In the genomic region with DNA sequence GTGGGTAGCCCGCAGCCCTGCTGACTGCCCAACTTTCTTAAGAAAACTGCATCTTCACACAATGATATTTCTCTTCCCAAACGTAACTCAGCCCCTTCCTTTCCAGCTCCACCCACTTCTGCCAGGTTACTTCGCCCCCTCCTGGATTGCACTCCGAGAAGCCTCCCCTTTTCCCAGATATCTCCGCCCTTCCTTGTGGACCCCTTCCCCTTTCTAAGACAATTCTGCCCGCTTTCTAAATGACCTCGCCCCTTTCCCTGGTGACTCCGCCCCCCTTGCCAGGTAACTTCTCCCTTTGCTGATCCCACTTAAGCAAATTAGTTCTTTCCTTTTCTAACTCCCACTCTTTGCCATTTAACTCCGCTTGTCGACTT, we compare ENCODE assay signal across 9 cellular contexts. TPM values are rescaled to one million over a fixed set of nuclear protein-coding genes. Genes with fewer than 3 reads are reported as not detected.
DNase-seq lines count a peak whose midpoint lies in the region; ATAC-seq and TF ChIP-seq lines count a peak whose summit lies in the region.
"Had no signal": no experiment of that assay in that cellular context is flagged by ENCODE, and none has a peak within 500 bp of the region (broad histone marks: within the 10 kb centered on the region; RNA-seq: fewer than 3 reads in every experiment).

No MANE protein-coding gene starts in this region.

- H3K4me3 Mint-ChIP-seq in CD14-positive monocyte (peak overlapping the region; percentile 89 to 97), type B pancreatic cell (peak overlapping the region; percentile 98)
- H3K4me3 Mint-ChIP-seq in activated naive CD8-positive, alpha-beta T cell treated with anti-CD3 and anti-CD28 coated beads, Interleukin-2, amount 10 ng/mL, durations not matched to agents 7 days and 5 days: peak overlapping the region; percentile 97

- peaks cover 22 to 25% (median 23%) of the 10 kb centered on the region in 3 donors for H3K27me3 Mint-ChIP-seq in CD14-positive monocyte (ENCODE audit: low read depth in 3 of 3)
- H3K27me3 Mint-ChIP-seq in activated naive CD8-positive, alpha-beta T cell treated with anti-CD3 and anti-CD28 coated beads, Interleukin-2, amount 10 ng/mL, durations not matched to agents 7 days and 5 days: peaks cover 16% of the 10 kb centered on the region
- H3K27me3 Mint-ChIP-seq in type B pancreatic cell: peaks cover 12% of the 10 kb centered on the region

- peaks cover 2 to 20% of the 10 kb centered on the region in 2 donors for H3K4me1 ChIP-seq in left lung

- DNase-seq in CD14-positive monocyte (ENCODE audit: low spot score) (no peak), H7 (peak; percentile 90), left lung (no peak), type B pancreatic cell (ENCODE audit: extremely low spot score, unreplicated experiment) (no peak), LoVo (ENCODE audit: low spot score) (no peak), activated gamma-delta T cell (lab: John Stamatoyannopoulos, UW) (no peak)
- no peak for DNase-seq in activated naive CD8-positive, alpha-beta T cell treated with anti-CD3 and anti-CD28 coated beads, Interleukin-2, amount 10 ng/mL, durations not matched to agents 7 days and 5 days

- H3K27ac Mint-ChIP-seq in CD14-positive monocyte (peak overlapping the region; percentile 78 to 96 (median 90)), type B pancreatic cell (peak overlapping the region; percentile 96)
- H3K27ac Mint-ChIP-seq in activated naive CD8-positive, alpha-beta T cell treated with anti-CD3 and anti-CD28 coated beads, Interleukin-2, amount 10 ng/mL, durations not matched to agents 7 days and 5 days: peak overlapping the region; percentile 83

- H3K36me3 Mint-ChIP-seq in CD14-positive monocyte: peaks cover 3 to 6% of the 10 kb centered on the region in 2 donors
- H3K36me3 Mint-ChIP-seq in activated naive CD8-positive, alpha-beta T cell treated with anti-CD3 and anti-CD28 coated beads, Interleukin-2, amount 10 ng/mL, durations not matched to agents 7 days and 5 days: no peaks in the 10 kb centered on the region
- no peaks in the 10 kb centered on the region for H3K36me3 Mint-ChIP-seq in type B pancreatic cell

- H3K4me3 ChIP-seq in H7 (ENCODE audit: insufficient read depth, low read depth, low read length): peak overlapping the region; percentile 79
- H3K4me3 ChIP-seq in left lung: peak overlapping the region; percentile 62 to 75

- H3K36me3 ChIP-seq in H7 (replicated peaks; ENCODE audit: control insufficient read depth, insufficient read depth, low read length) (no peaks in the 10 kb centered on the region; the same call in 1 of the 2 replicates), left lung (no peaks in the 10 kb centered on the region)

- H3K9me3 ChIP-seq in left lung: no peaks in the 10 kb centered on the region

- peak; percentile 3 for ATAC-seq in activated naive CD8-positive, alpha-beta T cell treated with anti-CD3 and anti-CD28 coated beads, Interleukin-2, amount 10 ng/mL, durations not matched to agents 7 days and 5 days (ENCODE audit: low read depth)
- ATAC-seq in left lung (no peak), HG03432 (IDR thresholded peaks at IDR 0.05; ENCODE audit: unreplicated experiment) (no peak)

- H3K27me3 ChIP-seq in H7 (ENCODE audit: control insufficient read depth, insufficient read depth, low read length) (peaks cover 9% of the 10 kb centered on the region), left lung (peaks cover 0 to 14% of the 10 kb centered on the region in 2 donors)

- H3K9me3 Mint-ChIP-seq in CD14-positive monocyte: peaks cover 0 to 4% (median 0%) of the 10 kb centered on the region in 7 donors
- H3K9me3 Mint-ChIP-seq in activated naive CD8-positive, alpha-beta T cell treated with anti-CD3 and anti-CD28 coated beads, Interleukin-2, amount 10 ng/mL, durations not matched to agents 7 days and 5 days: no peaks in the 10 kb centered on the region
- H3K9me3 Mint-ChIP-seq in type B pancreatic cell: no peaks in the 10 kb centered on the region

- peak overlapping the region; percentile 69 to 78 for H3K27ac ChIP-seq in left lung

- POLR2A ChIA-PET in activated naive CD8-positive, alpha-beta T cell treated with anti-CD3 and anti-CD28 coated beads, Interleukin-2, amount 10 ng/mL, durations not matched to agents 7 days and 5 days (lab: Charles Lee): interaction anchor here (0.6 to 2.7 kb wide), 6 partner anchors 26 to 81 kb away, joined by 3 to 12 read pairs (median 3); a partner anchor contains a TSS

- TF ChIP-seq CTCF in CD14-positive monocyte (IDR thresholded peaks at IDR 0.05) (no peak), left lung (IDR thresholded peaks at IDR 0.05) (no peak), type B pancreatic cell (conservative IDR thresholded peaks at IDR 0.05) (no peak)

- H3K4me1 Mint-ChIP-seq in CD14-positive monocyte (peaks cover 18% of the 10 kb centered on the region), type B pancreatic cell (ENCODE audit: unreplicated experiment) (peaks cover 24% of the 10 kb centered on the region)
- H3K4me1 Mint-ChIP-seq in activated naive CD8-positive, alpha-beta T cell treated with anti-CD3 and anti-CD28 coated beads, Interleukin-2, amount 10 ng/mL, durations not matched to agents 7 days and 5 days: peaks cover 16% of the 10 kb centered on the region

- intact Hi-C loops in CD14-positive monocyte (cut with micrococcal nuclease): loop anchor here (2.0 to 5.0 kb wide), 3 partner anchors 98 to 318 kb away; no protein-coding TSS in a partner anchor
- intact Hi-C loops in left lung (cut with DNase I): no loop called here

RNA-seq across cellular contexts. Expression of a gene that starts 2.6 kb away (rescaled TPM):
- under 1 TPM; 0.62 to 0.73 TPM for polyA plus RNA-seq in CD14-positive monocyte
- 9.6 and 13.2 TPM in 2 replicates for total RNA-seq in H7 (2014; rRNA removed; shearing (Covaris generic))
- total RNA-seq in activated naive CD8-positive, alpha-beta T cell treated with anti-CD3 and anti-CD28 coated beads, Interleukin-2, amount 10 ng/mL, durations not matched to agents 7 days and 5 days: under 1 TPM; 0.62 to 0.94 TPM
- total RNA-seq in left lung (1 to 10 TPM; 3.5 to 4.1 TPM), type B pancreatic cell (ENCODE audit: low replicate concordance) (2.4 and 5.9 TPM in 2 replicates)

RNA-seq across cellular contexts. Expression of a gene that starts 26.9 kb away (rescaled TPM):
- polyA plus RNA-seq in CD14-positive monocyte: 10 to 100 TPM; 51.0 to 63.0 TPM
- 106 and 125 TPM in 2 replicates for total RNA-seq in H7 (2014; rRNA removed; shearing (Covaris generic))
- total RNA-seq in activated naive CD8-positive, alpha-beta T cell treated with anti-CD3 and anti-CD28 coated beads, Interleukin-2, amount 10 ng/mL, durations not matched to agents 7 days and 5 days: 100 to 1,000 TPM; 121 to 124 TPM
- 10 to 100 TPM; 72.4 to 89.6 TPM for total RNA-seq in left lung
- 76.3 and 81.9 TPM in 2 replicates for total RNA-seq in type B pancreatic cell (ENCODE audit: low replicate concordance)

RNA-seq across cellular contexts. Expression of a gene that starts 27.9 kb away (rescaled TPM):
- polyA plus RNA-seq in CD14-positive monocyte: not detected
- total RNA-seq in H7 (2014; rRNA removed; shearing (Covaris generic)): 18.2 and 24.5 TPM in 2 replicates
- under 1 TPM in 1 of 2 experiments, not detected in 1; 0.11 TPM for total RNA-seq in activated naive CD8-positive, alpha-beta T cell treated with anti-CD3 and anti-CD28 coated beads, Interleukin-2, amount 10 ng/mL, durations not matched to agents 7 days and 5 days
- not detected for total RNA-seq in left lung
- total RNA-seq in type B pancreatic cell (ENCODE audit: low replicate concordance): 0.33 and 18.0 TPM in 2 replicates
- total RNA-seq: NCI-H460 had no signal

RNA-seq across cellular contexts. Expression of a gene that starts 29.5 kb away (rescaled TPM):
- polyA plus RNA-seq in CD14-positive monocyte: not detected
- total RNA-seq in H7 (2014; rRNA removed; shearing (Covaris generic)): 0.89 and 1.2 TPM in 2 replicates
- 10 to 100 TPM; 11.6 to 13.4 TPM for total RNA-seq in activated naive CD8-positive, alpha-beta T cell treated with anti-CD3 and anti-CD28 coated beads, Interleukin-2, amount 10 ng/mL, durations not matched to agents 7 days and 5 days
- total RNA-seq in left lung (1 to 10 TPM; 1.4 to 1.6 TPM), type B pancreatic cell (ENCODE audit: low replicate concordance) (0.97 TPM in 1 of 2 replicates, not detected in the other)

RNA-seq across cellular contexts. Expression of a gene that starts 33.2 kb away (rescaled TPM):
- polyA plus RNA-seq in CD14-positive monocyte: 10 to 100 TPM; 16.4 to 19.9 TPM
- not detected in 2 replicates for total RNA-seq in H7 (2014; rRNA removed; shearing (Covaris generic))
- total RNA-seq in activated naive CD8-positive, alpha-beta T cell treated with anti-CD3 and anti-CD28 coated beads, Interleukin-2, amount 10 ng/mL, durations not matched to agents 7 days and 5 days: 100 to 1,000 TPM; 263 TPM
- total RNA-seq in left lung (10 to 100 TPM; 15.2 to 50.1 TPM), type B pancreatic cell (ENCODE audit: low replicate concordance) (not detected in 2 replicates)
- total RNA-seq: NCI-H460 had no signal

Comparison
In these comparisons a context has a peak if more than half of its experiments do, and no peak if none do; other contexts are left out.
1. intact Hi-C loops: an anchor here in CD14-positive monocyte (2.0 to 5.0 kb wide); none called in left lung.